In genomic region chr9:75185585-75186170, GRCh38 we compare ENCODE assay signal across 8 cellular contexts.
A peak's percentile ranks its signal among the peaks of the same experiment; 100 is the strongest.
DNase-seq lines count a peak whose midpoint lies in the region; ATAC-seq and TF ChIP-seq lines count a peak whose summit lies in the region.

No MANE protein-coding gene starts in this region.

- no peak overlapping the region for H3K27ac Mint-ChIP-seq in activated naive CD8-positive, alpha-beta T cell treated with anti-CD3 and anti-CD28 coated beads for 36 hours
- no peak overlapping the region for H3K27ac Mint-ChIP-seq in stimulated activated naive CD8-positive, alpha-beta T cell treated with anti-CD3 and anti-CD28 coated beads, Interleukin-15, amount 100 ng/mL, for 72 hours
- H3K27ac Mint-ChIP-seq in mesothelial cell of epicardium = no peak overlapping the region

- H3K27me3 Mint-ChIP-seq in activated naive CD8-positive, alpha-beta T cell treated with anti-CD3 and anti-CD28 coated beads for 36 hours = no peaks in the 10 kb centered on the region
- H3K27me3 Mint-ChIP-seq in stimulated activated naive CD8-positive, alpha-beta T cell treated with anti-CD3 and anti-CD28 coated beads, Interleukin-15, amount 100 ng/mL, for 72 hours = no peaks in the 10 kb centered on the region
- no peaks in the 10 kb centered on the region for H3K27me3 Mint-ChIP-seq in mesothelial cell of epicardium (ENCODE audit: low read depth)

- H3K27ac ChIP-seq in RWPE2 (ENCODE audit: poor library complexity, severe bottlenecking) (no peak overlapping the region), right lobe of liver (no peak overlapping the region)

- peaks cover 6% of the 10 kb centered on the region for H3K4me1 Mint-ChIP-seq in activated naive CD8-positive, alpha-beta T cell treated with anti-CD3 and anti-CD28 coated beads for 36 hours
- H3K4me1 Mint-ChIP-seq in stimulated activated naive CD8-positive, alpha-beta T cell treated with anti-CD3 and anti-CD28 coated beads, Interleukin-15, amount 100 ng/mL, for 72 hours = peaks cover 14% of the 10 kb centered on the region
- peaks cover under 1% of the 10 kb centered on the region for H3K4me1 Mint-ChIP-seq in mesothelial cell of epicardium

- peak; percentile 12 for DNase-seq in COR-L47 (lab: John Stamatoyannopoulos, UW)
- no peak for DNase-seq in RWPE2 (ENCODE audit: low spot score)
- peak; percentile 50 for DNase-seq in activated naive CD8-positive, alpha-beta T cell treated with anti-CD3 and anti-CD28 coated beads for 36 hours
- DNase-seq in right lobe of liver = peak in 2 of 3 donors; percentile 49 to 54
- DNase-seq in stimulated activated naive CD8-positive, alpha-beta T cell treated with anti-CD3 and anti-CD28 coated beads, Interleukin-15, amount 100 ng/mL, for 72 hours = peak; percentile 30 to 41
- DNase-seq in mesothelial cell of epicardium (ENCODE audit: low spot score in 2 of 2, unreplicated experiment in 2 of 2) = no peak

- H3K4me3 ChIP-seq in RWPE2 (ENCODE audit: severe bottlenecking) = no peak overlapping the region
- no peak overlapping the region for H3K4me3 ChIP-seq in right lobe of liver

- H3K27me3 ChIP-seq in RWPE2 (ENCODE audit: insufficient read depth, poor library complexity, severe bottlenecking) (no peaks in the 10 kb centered on the region), right lobe of liver (no peaks in the 10 kb centered on the region)

- peak; percentile 44 for TF ChIP-seq CTCF in RWPE2 (IDR thresholded peaks at IDR 0.05; ENCODE audit: poor library complexity, severe bottlenecking)
- TF ChIP-seq CTCF in right lobe of liver (IDR thresholded peaks at IDR 0.05) = peak; percentile 35 to 69 (median 62)
- no peak for TF ChIP-seq CTCF in mesothelial cell of epicardium (IDR thresholded peaks at IDR 0.05; ENCODE audit: unreplicated experiment)

- peaks cover 6% of the 10 kb centered on the region for H3K36me3 Mint-ChIP-seq in activated naive CD8-positive, alpha-beta T cell treated with anti-CD3 and anti-CD28 coated beads for 36 hours
- no peaks in the 10 kb centered on the region for H3K36me3 Mint-ChIP-seq in mesothelial cell of epicardium

- H3K9me3 ChIP-seq in RWPE2 (ENCODE audit: severe bottlenecking) (peaks cover 3% of the 10 kb centered on the region), right lobe of liver (no peaks in the 10 kb centered on the region)

- H3K36me3 ChIP-seq in RWPE2 (ENCODE audit: low read depth) = no peaks in the 10 kb centered on the region
- H3K36me3 ChIP-seq in right lobe of liver = no peaks in the 10 kb centered on the region

- ATAC-seq in GM19043 (IDR thresholded peaks at IDR 0.05; ENCODE audit: low read depth, unreplicated experiment) = peak; percentile 58
- ATAC-seq in HG03354 (IDR thresholded peaks at IDR 0.05; ENCODE audit: poor library complexity, severe bottlenecking, unreplicated experiment) = peak; percentile 89
- no peak for ATAC-seq in RWPE2 (ENCODE audit: low read depth)
- ATAC-seq in right lobe of liver = peak; percentile 76 to 91 (median 86)
- peak; percentile 74 for ATAC-seq in stimulated activated naive CD8-positive, alpha-beta T cell treated with anti-CD3 and anti-CD28 coated beads, Interleukin-15, amount 100 ng/mL, for 72 hours

- H3K9me3 Mint-ChIP-seq in activated naive CD8-positive, alpha-beta T cell treated with anti-CD3 and anti-CD28 coated beads for 36 hours = no peaks in the 10 kb centered on the region
- H3K9me3 Mint-ChIP-seq in stimulated activated naive CD8-positive, alpha-beta T cell treated with anti-CD3 and anti-CD28 coated beads, Interleukin-15, amount 100 ng/mL, for 72 hours = no peaks in the 10 kb centered on the region
- H3K9me3 Mint-ChIP-seq in mesothelial cell of epicardium = no peaks in the 10 kb centered on the region

- WGBS in right lobe of liver (ENCODE audit: insufficient coverage, low coverage, low lambda C conversion rate, missing lambda C conversion rate) = 35% methylated on average over 4 of the region's 4 CpGs

- no peak for TF ChIP-seq POLR2A in right lobe of liver (IDR thresholded peaks at IDR 0.05)

- peaks cover 14% of the 10 kb centered on the region for H3K4me1 ChIP-seq in RWPE2 (ENCODE audit: insufficient read depth, poor library complexity, severe bottlenecking)
- no peaks in the 10 kb centered on the region for H3K4me1 ChIP-seq in right lobe of liver

- H3K4me3 Mint-ChIP-seq in activated naive CD8-positive, alpha-beta T cell treated with anti-CD3 and anti-CD28 coated beads for 36 hours = no peak overlapping the region
- no peak overlapping the region for H3K4me3 Mint-ChIP-seq in stimulated activated naive CD8-positive, alpha-beta T cell treated with anti-CD3 and anti-CD28 coated beads, Interleukin-15, amount 100 ng/mL, for 72 hours
- no peak overlapping the region for H3K4me3 Mint-ChIP-seq in mesothelial cell of epicardium

- intact Hi-C loops in right lobe of liver (cut with DNase I) = no loop called here

Comparison
In these comparisons a context has a peak if more than half of its experiments do, and no peak if none do; other contexts are left out.
1. DNase-seq: peak in COR-L47 (single experiment), activated naive CD8-positive, alpha-beta T cell treated with anti-CD3 and anti-CD28 coated beads for 36 hours (single experiment), right lobe of liver (2 of 3) and stimulated activated naive CD8-positive, alpha-beta T cell treated with anti-CD3 and anti-CD28 coated beads, Interleukin-15, amount 100 ng/mL, for 72 hours (2 of 2); none in RWPE2 (single experiment) and mesothelial cell of epicardium (0 of 2).